Comparison of ENCODE assay signal across 8 cellular contexts in the genomic region with DNA sequence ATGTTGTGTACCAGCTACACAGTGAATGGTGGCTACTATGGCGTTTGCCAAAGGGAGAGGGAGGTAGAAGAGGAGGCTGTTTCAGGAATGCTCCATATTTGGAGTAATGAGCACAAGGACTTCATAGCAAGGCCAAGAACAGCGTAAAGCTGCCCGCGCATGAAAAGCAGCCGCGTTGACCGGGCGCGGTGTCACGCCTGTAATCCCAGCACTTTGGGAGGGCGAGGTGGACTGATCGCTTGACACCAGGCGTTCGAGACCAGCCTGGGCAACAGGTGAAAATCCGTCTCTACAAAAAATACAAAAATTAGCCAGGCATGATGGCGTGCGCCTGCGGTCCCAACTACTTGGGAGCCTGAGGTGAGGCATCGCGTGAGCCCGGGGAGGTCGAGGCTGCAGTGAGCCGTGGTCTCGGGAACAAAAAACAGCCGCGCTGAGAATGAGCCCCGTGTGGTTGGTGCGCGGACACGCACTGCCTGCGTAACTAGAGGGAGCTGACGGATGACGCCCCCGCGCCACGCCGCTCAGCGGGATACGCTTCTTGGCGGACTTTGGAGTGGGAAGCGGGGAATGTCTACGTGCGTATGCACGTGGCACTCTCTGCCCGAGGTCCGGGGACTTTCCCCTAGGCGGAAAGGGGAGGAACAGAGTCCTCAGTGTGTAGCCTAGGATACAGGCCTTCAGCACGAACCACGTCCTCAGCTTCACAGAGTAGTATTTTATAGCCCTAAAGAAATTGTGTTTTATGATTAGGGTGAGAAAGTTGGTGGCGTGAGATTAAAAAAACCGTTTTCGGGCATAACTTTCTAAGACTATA. TPM values are rescaled to one million over a fixed set of nuclear protein-coding genes. Genes with fewer than 3 reads are reported as not detected.
DNase-seq lines count a peak whose midpoint lies in the region; ATAC-seq and TF ChIP-seq lines count a peak whose summit lies in the region.

A gene (minus strand): TSS at position 693 of the 817 bp plus-strand sequence.

- no peaks in the 10 kb centered on the region for H3K9me3 ChIP-seq in ovary
- H3K9me3 ChIP-seq in thyroid gland, result no peaks in the 10 kb centered on the region

- DNase-seq in GM10248 (ENCODE audit: extremely low spot score) (peak; percentile 92), NCI-H128 (lab: John Stamatoyannopoulos, UW; ENCODE audit: unreplicated experiment) (peak; percentile 98), SW 1271 (lab: John Stamatoyannopoulos, UW) (peak; percentile 89), Right ventricle myocardium inferior (ENCODE audit: missing footprints) (peak; percentile 97), ovary (peak; percentile 96 to 97 (median 97)), thyroid gland (peak; percentile 98)
- DNase-seq in activated naive CD8-positive, alpha-beta T cell treated with anti-CD3 and anti-CD28 coated beads, Interleukin-2, amount 50 U/mL, for 16 hours (ENCODE audit: low read depth, low spot score), result peak; percentile 76

- POLR2A ChIA-PET in GM10248 (lab: Yijun Ruan, JAX), result interaction anchor here (0.6 to 1.2 kb wide), 5 partner anchors 12 to 199 kb away, joined by 3 read pairs; a partner anchor contains a TSS

- peak; percentile 62 for TF ChIP-seq EP300 in ovary (IDR thresholded peaks at IDR 0.05)

- H3K27me3 ChIP-seq in ovary (no peaks in the 10 kb centered on the region), thyroid gland (no peaks in the 10 kb centered on the region)

- H3K4me3 ChIP-seq in ovary (peak within 1 kb of the TSS; percentile 94), thyroid gland (replicated peaks in 1 of 3) (peak within 1 kb of the TSS; percentile 49 to 95 (median 90))

- TF ChIP-seq CTCF in GM10248 (IDR thresholded peaks at IDR 0.05; ENCODE audit: control extremely low read depth, extremely low read depth, low read depth, missing control alignments) (no peak), ovary (IDR thresholded peaks at IDR 0.05) (peak; percentile 38 to 77 (median 66)), thyroid gland (IDR thresholded peaks at IDR 0.05) (peak in 5 of 6 experiments; percentile 20 to 55 (median 45))

- H3K4me1 ChIP-seq in ovary (ENCODE audit: insufficient read depth) (no peaks in the 10 kb centered on the region), thyroid gland (peaks cover 7 to 20% of the 10 kb centered on the region in 2 donors)

- H3K27ac ChIP-seq in ovary (peak within 1 kb of the TSS; percentile 81 to 97), thyroid gland (peak within 1 kb of the TSS; percentile 92 to 100 (median 100))

- 0% methylated on average over 52 of the region's 52 CpGs for WGBS in ovary, 3 donors
- whole genome bisulfite sequencing in thyroid gland, 2 donors, result 0 to 1% methylated on average over 44 to 45 of the region's 52 CpGs

- intact Hi-C loops in Right ventricle myocardium inferior (cut with DNase I) (loop anchor here (2.0 to 5.0 kb wide), 3 partner anchors 53 to 170 kb away; a partner anchor contains a TSS), ovary (cut with DNase I) (loop anchor here in 2 of 4 donors (2.0 to 10.0 kb wide), 4 partner anchors 31 to 163 kb away; a partner anchor contains a TSS), thyroid gland (cut with DNase I) (no loop called here)

- ATAC-seq in HG02678 (IDR thresholded peaks at IDR 0.05; ENCODE audit: unreplicated experiment) (peak; percentile 86), Right ventricle myocardium inferior (peak; percentile 97)

- CTCF ChIA-PET in GM10248 (lab: Yijun Ruan, JAX), result interaction anchor here (0.7 to 12.2 kb wide), 28 partner anchors 9 to 561 kb away, joined by 3 to 138 read pairs (median 5); a partner anchor contains a TSS

- TF ChIP-seq POLR2A in ovary (IDR thresholded peaks at IDR 0.05) (peak; percentile 72), thyroid gland (IDR thresholded peaks at IDR 0.05) (peak; percentile 60 to 81)

- H3K36me3 ChIP-seq in ovary (no peaks in the 10 kb centered on the region), thyroid gland (peaks cover 0 to 4% of the 10 kb centered on the region in 2 donors)

RNA-seq across cellular contexts. Expression of the gene that starts here (rescaled TPM):
- total RNA-seq in Right ventricle myocardium inferior, result 15,747 TPM
- over 10,000 TPM in 5 of 7 donors, 1,000 to 10,000 TPM in 2; 3,031 to 27,726 (median 15,130) TPM for total RNA-seq in ovary
- 100 to 1,000 TPM in 1 of 2 donors, not detected in 1; 126 TPM for polyA plus RNA-seq in ovary
- over 10,000 TPM in 1 of 4 donors, 1,000 to 10,000 TPM in 3; 3,539 to 11,174 (median 6,303) TPM for total RNA-seq in thyroid gland

Comparison
In these comparisons a context has a peak if more than half of its experiments do, and no peak if none do; other contexts are left out.
1. Peak in every context shown above with its lines: DNase-seq, ATAC-seq, H3K4me3 ChIP-seq and H3K27ac ChIP-seq.